22 cellular contexts compared by ENCODE assay signal in the genomic region with DNA sequence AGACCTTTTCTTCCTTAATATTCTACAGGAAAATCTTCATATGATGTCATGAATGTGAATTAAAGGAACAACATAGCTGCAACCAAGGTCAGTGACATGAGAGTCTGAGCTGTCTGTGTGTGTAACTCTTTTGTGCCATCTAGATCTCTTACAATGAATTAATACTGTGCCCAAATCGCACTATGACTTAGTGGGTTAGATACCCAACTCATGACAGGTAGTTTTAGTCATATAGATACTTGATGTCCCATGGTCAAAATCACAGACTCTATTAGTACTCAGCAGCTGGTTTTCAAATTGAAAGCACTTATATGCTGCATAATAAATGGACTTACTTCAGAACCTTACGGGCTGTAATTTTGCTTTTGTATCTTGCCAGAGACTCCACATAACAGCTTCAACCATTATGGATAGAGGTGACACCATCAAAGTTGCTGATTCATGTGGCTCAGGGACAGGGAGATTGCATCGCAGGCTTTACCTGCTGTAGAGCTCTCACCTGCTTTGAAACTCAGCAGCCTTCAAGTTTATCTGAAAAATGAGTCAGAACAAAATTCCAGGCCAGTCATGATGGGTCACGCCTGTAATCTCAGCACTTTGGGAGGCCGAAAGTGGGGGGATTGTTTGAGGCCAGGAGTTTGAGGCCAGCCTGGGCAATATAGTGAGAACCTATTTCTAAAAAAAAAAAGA. TPM values are rescaled to one million over a fixed set of nuclear protein-coding genes. Genes with fewer than 3 reads are reported as not detected.
"Had no signal": no experiment of that assay in that cellular context is flagged by ENCODE, and none has a peak within 500 bp of the region (broad histone marks: within the 10 kb centered on the region; RNA-seq: fewer than 3 reads in every experiment).

No MANE protein-coding gene starts in this region.

- H3K4me1 ChIP-seq: ascending aorta, upper lobe of left lung had no signal

- FAIRE-seq: endometrium had no signal

- H3K27ac ChIP-seq: ascending aorta, esophagus muscularis mucosa, upper lobe of left lung, WERI-Rb-1 had no signal

- ATAC-seq: activated CD8-positive, alpha-beta memory T cell treated with anti-CD3 and anti-CD28 coated beads, Interleukin-2, amount 10 ng/mL, durations not matched to agents 7 days and 5 days; mucosa of descending colon had no signal

- H3K27ac Mint-ChIP-seq: activated CD4-positive, alpha-beta memory T cell treated with anti-CD3 and anti-CD28 coated beads, Interleukin-2, amount 10 ng/mL, durations not matched to agents 7 days and 5 days; activated CD8-positive, alpha-beta memory T cell treated with anti-CD3 and anti-CD28 coated beads, Interleukin-2, amount 10 ng/mL, durations not matched to agents 7 days and 5 days; immature natural killer cell; naive B cell; progenitor cell of endocrine pancreas had no signal

- H3K4me3 Mint-ChIP-seq: activated CD4-positive, alpha-beta memory T cell treated with anti-CD3 and anti-CD28 coated beads, Interleukin-2, amount 10 ng/mL, durations not matched to agents 7 days and 5 days; activated CD8-positive, alpha-beta memory T cell treated with anti-CD3 and anti-CD28 coated beads, Interleukin-2, amount 10 ng/mL, durations not matched to agents 7 days and 5 days; immature natural killer cell; naive B cell; neural crest cell had no signal

- H3K27me3 ChIP-seq: ascending aorta, upper lobe of left lung had no signal

- H3K4me1 Mint-ChIP-seq: activated CD8-positive, alpha-beta memory T cell treated with anti-CD3 and anti-CD28 coated beads, Interleukin-2, amount 10 ng/mL, durations not matched to agents 7 days and 5 days; immature natural killer cell had no signal

- H3K9me3 Mint-ChIP-seq: immature natural killer cell had no signal

- H3K36me3 Mint-ChIP-seq: immature natural killer cell had no signal

- H3K36me3 ChIP-seq: ascending aorta, esophagus muscularis mucosa, upper lobe of left lung, WERI-Rb-1 had no signal

- H3K4me3 ChIP-seq: ascending aorta, esophagus muscularis mucosa, mucosa of descending colon, upper lobe of left lung had no signal

- DNase-seq: activated CD4-positive, alpha-beta memory T cell treated with anti-CD3 and anti-CD28 coated beads, Interleukin-2, amount 10 ng/mL, durations not matched to agents 7 days and 5 days; activated CD4-positive, alpha-beta T cell treated with anti-CD3 and anti-CD28 coated beads for 4 hours; activated CD8-positive, alpha-beta memory T cell treated with anti-CD3 and anti-CD28 coated beads, Interleukin-2, amount 10 ng/mL, durations not matched to agents 7 days and 5 days; activated naive CD4-positive, alpha-beta T cell treated with anti-CD3 and anti-CD28 coated beads, Interleukin-2, amount 50 U/mL, for 16 hours; cerebellar nuclear complex; cortex of kidney; immature natural killer cell; mesenchymal stem cell; mucosa of descending colon; naive B cell; stimulated activated CD4-positive, alpha-beta T cell treated with anti-CD3 and anti-CD28 coated beads, Interleukin-12 subunit alpha, Interleukin-12 subunit beta, amount 100 ng/mL, for 4 hours; stimulated activated CD4-positive, alpha-beta T cell treated with anti-CD3 and anti-CD28 coated beads, Interleukin-1b, Interleukin-23, amount 100 ng/mL, for 48 hours; stimulated activated CD8-positive, alpha-beta memory T cell treated with anti-CD3 and anti-CD28 coated beads, Interleukin-4, amount 100 ng/mL, for 48 hours; stimulated activated naive CD4-positive, alpha-beta T cell treated with Interleukin-2 at 50 U/mL for 16 hours; T-helper 2 cell; upper lobe of left lung; WERI-Rb-1 had no signal

- H3K9me3 ChIP-seq: ascending aorta, esophagus muscularis mucosa, mucosa of descending colon, upper lobe of left lung had no signal

RNA-seq across cellular contexts. Expression of gene ZNF283, which starts 12.3 kb away (rescaled TPM):
- total RNA-seq: ascending aorta had no signal

RNA-seq across cellular contexts. Expression of gene LYPD5, which starts 12.6 kb away (rescaled TPM):
- total RNA-seq: ascending aorta, neural crest cell, progenitor cell of endocrine pancreas had no signal
